In genomic region chr17:35930211-35931065, GRCh38 we compare ENCODE assay signal across 8 cellular contexts. TPM values are rescaled to one million over a fixed set of nuclear protein-coding genes. Genes with fewer than 3 reads are reported as not detected.
DNase-seq lines count a peak whose midpoint lies in the region; ATAC-seq and TF ChIP-seq lines count a peak whose summit lies in the region.

Gene RDM1, minus strand, starts transcription at chr17:35930773. Its CDS starts 46 bp downstream, at chr17:35930727.

- CTCF ChIA-PET in activated CD4-positive, alpha-beta T cell treated with anti-CD3 and anti-CD28 coated beads, Interleukin-2, amount 10 ng/mL, durations not matched to agents 7 days and 5 days (lab: Charles Lee), result interaction anchor here (0.8 to 1.9 kb wide), 5 partner anchors 9 to 104 kb away, joined by 3 to 4 read pairs (median 4); no protein-coding TSS in a partner anchor

- POLR2A ChIA-PET in activated CD4-positive, alpha-beta T cell treated with anti-CD3 and anti-CD28 coated beads, Interleukin-2, amount 10 ng/mL, durations not matched to agents 7 days and 5 days (lab: Charles Lee), result interaction anchor here (0.5 kb wide), 1 partner anchor 204 kb away, joined by 4 read pairs; no protein-coding TSS in a partner anchor

- H3K27me3 ChIP-seq in lung (ENCODE audit: control insufficient read depth, insufficient read depth), result no peaks in the 10 kb centered on the region

- peak within 1 kb of the TSS; percentile 84 for H3K27ac Mint-ChIP-seq in activated CD4-positive, alpha-beta T cell treated with anti-CD3 and anti-CD28 coated beads, Interleukin-2, amount 10 ng/mL, durations not matched to agents 7 days and 5 days

- H3K36me3 Mint-ChIP-seq in activated CD4-positive, alpha-beta T cell treated with anti-CD3 and anti-CD28 coated beads, Interleukin-2, amount 10 ng/mL, durations not matched to agents 7 days and 5 days (ENCODE audit: low read depth), result peaks cover 12% of the 10 kb centered on the region

- peaks cover 32% of the 10 kb centered on the region for H3K4me1 Mint-ChIP-seq in activated CD4-positive, alpha-beta T cell treated with anti-CD3 and anti-CD28 coated beads, Interleukin-2, amount 10 ng/mL, durations not matched to agents 7 days and 5 days

- H3K36me3 ChIP-seq in lung (ENCODE audit: control insufficient read depth in 2 of 2, insufficient read depth in 2 of 2, low read length in 2 of 2), result no peaks in the 10 kb centered on the region

- 1 to 2% methylated on average over 35 of the region's 35 CpGs for WGBS in lung, 2 donors

- ATAC-seq in HG03442 (IDR thresholded peaks at IDR 0.05; ENCODE audit: unreplicated experiment) (peak; percentile 55), lung (ENCODE audit: insufficient read depth, low FRiP score) (peak; percentile 53), GM21529 (IDR thresholded peaks at IDR 0.05; ENCODE audit: unreplicated experiment) (no peak)

- no peak for TF ChIP-seq CTCF in GM13976 (IDR thresholded peaks at IDR 0.05; ENCODE audit: borderline replicate concordance, control extremely low read depth, extremely low read depth, insufficient read depth, missing control alignments)
- no peak for TF ChIP-seq CTCF in lung (IDR thresholded peaks at IDR 0.05; ENCODE audit: control extremely low read depth, extremely low read depth)

- no peaks in the 10 kb centered on the region for H3K9me3 Mint-ChIP-seq in activated CD4-positive, alpha-beta T cell treated with anti-CD3 and anti-CD28 coated beads, Interleukin-2, amount 10 ng/mL, durations not matched to agents 7 days and 5 days

- peak; percentile 93 for DNase-seq in GM13976 (ENCODE audit: low spot score)
- DNase-seq in NCI-H524 treated with DMSO at 0.1 percent for 48 hours (lab: John Stamatoyannopoulos, UW), result peak; percentile 7
- DNase-seq in activated CD4-positive, alpha-beta T cell treated with anti-CD3 and anti-CD28 coated beads, Interleukin-2, amount 10 ng/mL, durations not matched to agents 7 days and 5 days, result peak; percentile 91
- peak; percentile 32 for DNase-seq in dermis blood vessel endothelial cell
- peak; percentile 32 for DNase-seq in lung (ENCODE audit: low spot score)
- peak; percentile 70 to 85 (median 81) for DNase-seq in stimulated activated CD4-positive, alpha-beta T cell treated with anti-CD3 and anti-CD28 coated beads, TNF-alpha, amount 100 ng/mL, for 48 hours (ENCODE audit: low read depth in 3 of 3)

- H3K27ac ChIP-seq in lung (ENCODE audit: low read depth in 1 of 2, low read length in 1 of 2), result no peak within 1 kb of the TSS

- H3K9me3 ChIP-seq in lung (ENCODE audit: control insufficient read depth in 2 of 2, insufficient read depth in 1 of 2, low read length in 1 of 2), result no peaks in the 10 kb centered on the region

- peaks cover 10% of the 10 kb centered on the region for H3K27me3 Mint-ChIP-seq in activated CD4-positive, alpha-beta T cell treated with anti-CD3 and anti-CD28 coated beads, Interleukin-2, amount 10 ng/mL, durations not matched to agents 7 days and 5 days

- H3K4me3 ChIP-seq in lung, result peak within 1 kb of the TSS; percentile 1

- peaks cover 1 to 2% of the 10 kb centered on the region in 2 donors for H3K4me1 ChIP-seq in lung (ENCODE audit: control insufficient read depth in 2 of 2, insufficient read depth in 2 of 2, low read length in 2 of 2)

- H3K4me3 Mint-ChIP-seq in activated CD4-positive, alpha-beta T cell treated with anti-CD3 and anti-CD28 coated beads, Interleukin-2, amount 10 ng/mL, durations not matched to agents 7 days and 5 days, result peak within 1 kb of the TSS; percentile 77

- in situ Hi-C loops in GM13976 (cut with MboI; ENCODE audit: low sequenced_read_pairs, unreplicated experiment), result no loop called here

RNA-seq across cellular contexts. Expression of gene RDM1, which starts in this region (rescaled TPM):
- 1 to 10 TPM; 7.0 to 7.9 TPM for total RNA-seq in activated CD4-positive, alpha-beta T cell treated with anti-CD3 and anti-CD28 coated beads, Interleukin-2, amount 10 ng/mL, durations not matched to agents 7 days and 5 days
- 0.47 and 1.0 TPM in 2 replicates for total RNA-seq in dermis blood vessel endothelial cell
- not detected for total RNA-seq in lung
- under 1 TPM; 0.10 to 0.26 TPM for polyA plus RNA-seq in lung

Comparison
In these comparisons a context has a peak if more than half of its experiments do, and no peak if none do; other contexts are left out.
1. Peak in DNase-seq, ATAC-seq and H3K4me3 ChIP-seq in lung; RNA of the gene not detected or under 1 TPM.
2. DNase-seq: peak in every context shown above with its lines; median percentile 93 in GM13976; 91 in activated CD4-positive, alpha-beta T cell treated with anti-CD3 and anti-CD28 coated beads, Interleukin-2, amount 10 ng/mL, durations not matched to agents 7 days and 5 days; 81 in stimulated activated CD4-positive, alpha-beta T cell treated with anti-CD3 and anti-CD28 coated beads, TNF-alpha, amount 100 ng/mL, for 48 hours; 32 in dermis blood vessel endothelial cell; 32 in lung; 7 in NCI-H524 treated with DMSO at 0.1 percent for 48 hours.